In genomic region chr12:45914090-45914489, GRCh38 we compare ENCODE assay signal across 1 cellular context.
TF ChIP-seq lines count a peak whose summit lies in the region.

No MANE protein-coding gene starts in this region.

TF ChIP-seq in H1, 55 proteins besides CTCF, POLR2A, EP300 and RAD21:
- TF ChIP-seq, protein P1, sequence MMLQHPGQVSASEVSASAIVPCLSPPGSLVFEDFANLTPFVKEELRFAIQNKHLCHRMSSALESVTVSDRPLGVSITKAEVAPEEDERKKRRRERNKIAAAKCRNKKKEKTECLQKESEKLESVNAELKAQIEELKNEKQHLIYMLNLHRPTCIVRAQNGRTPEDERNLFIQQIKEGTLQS (IDR thresholded peaks at IDR 0.05; ENCODE audit: insufficient read depth, low read depth, low read length) = no peak
- TF ChIP-seq TAF7 (optimal IDR thresholded peaks at IDR 0.05; ENCODE audit: borderline replicate concordance, low read depth, low read length) (no peak), CHD1 (IDR thresholded peaks at IDR 0.05; ENCODE audit: low read depth, low read length) (no peak), CREB1 (IDR thresholded peaks at IDR 0.05) (no peak), SIRT6 (IDR thresholded peaks at IDR 0.05; ENCODE audit: low read length) (no peak), RFX5 (IDR thresholded peaks at IDR 0.05; ENCODE audit: borderline replicate concordance, low read depth, low read length) (peak; percentile 68), TBP (IDR thresholded peaks at IDR 0.05; ENCODE audit: low read depth, low read length) (no peak)
